Comparison of ENCODE assay signal across 14 cellular contexts in the genomic region with DNA sequence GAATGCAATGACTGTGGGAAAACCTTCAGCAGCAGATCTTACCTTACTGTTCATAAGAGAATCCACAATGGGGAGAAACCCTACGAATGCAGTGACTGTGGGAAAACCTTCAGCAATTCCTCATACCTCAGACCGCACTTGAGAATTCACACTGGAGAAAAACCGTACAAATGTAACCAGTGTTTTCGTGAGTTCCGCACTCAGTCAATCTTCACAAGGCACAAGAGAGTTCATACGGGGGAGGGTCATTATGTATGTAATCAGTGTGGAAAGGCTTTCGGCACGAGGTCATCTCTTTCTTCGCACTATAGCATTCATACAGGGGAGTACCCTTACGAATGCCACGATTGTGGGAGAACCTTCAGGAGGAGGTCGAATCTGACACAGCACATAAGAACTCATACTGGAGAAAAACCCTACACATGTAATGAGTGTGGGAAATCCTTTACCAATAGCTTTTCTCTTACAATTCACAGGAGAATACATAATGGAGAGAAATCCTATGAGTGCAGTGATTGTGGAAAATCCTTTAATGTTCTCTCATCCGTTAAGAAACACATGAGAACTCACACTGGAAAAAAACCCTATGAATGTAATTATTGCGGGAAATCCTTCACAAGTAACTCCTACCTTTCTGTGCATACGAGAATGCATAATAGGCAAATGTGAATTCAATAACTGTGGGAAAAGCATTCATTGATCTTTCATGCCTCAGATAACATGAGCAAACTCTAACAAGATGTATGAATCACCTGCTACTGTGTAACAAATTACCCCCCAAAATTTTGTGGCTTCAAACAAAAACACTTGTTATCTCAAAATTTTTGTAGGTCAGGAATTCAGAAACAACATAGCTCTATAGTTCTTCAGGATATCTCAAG. TPM values are rescaled to one million over a fixed set of nuclear protein-coding genes. Genes with fewer than 3 reads are reported as not detected.
DNase-seq lines count a peak whose midpoint lies in the region; ATAC-seq and TF ChIP-seq lines count a peak whose summit lies in the region.
"Had no signal": no experiment of that assay in that cellular context is flagged by ENCODE, and none has a peak within 500 bp of the region (broad histone marks: within the 10 kb centered on the region; RNA-seq: fewer than 3 reads in every experiment).

No MANE protein-coding gene starts in this region.

- TSS peak; percentile 10 for BruUV-seq in Caco-2 (replicated peaks; lab: Mats Ljungman, UMichigan)

- peaks cover 43% of the 10 kb centered on the region for H3K9me3 ChIP-seq in Caco-2
- H3K9me3 ChIP-seq in left lung: peaks cover 20 to 99% of the 10 kb centered on the region in 2 donors

- H3K4me3 Mint-ChIP-seq in Caco-2 (ENCODE audit: unreplicated experiment): no peak overlapping the region
- no peak overlapping the region for H3K4me3 Mint-ChIP-seq in activated naive CD8-positive, alpha-beta T cell treated with anti-CD3 and anti-CD28 coated beads for 36 hours

- no peaks in the 10 kb centered on the region for H3K4me1 Mint-ChIP-seq in Caco-2 (ENCODE audit: low read depth, unreplicated experiment)
- no peaks in the 10 kb centered on the region for H3K4me1 Mint-ChIP-seq in activated naive CD8-positive, alpha-beta T cell treated with anti-CD3 and anti-CD28 coated beads for 36 hours

- ATAC-seq in left lung: no peak
- no peak for ATAC-seq in HG03196 (IDR thresholded peaks at IDR 0.05; ENCODE audit: unreplicated experiment)

- POLR2A ChIA-PET in Caco-2 (lab: Charles Lee): interaction anchor here (1.0 kb wide), 1 partner anchor 16 kb away, joined by 4 read pairs; no protein-coding TSS in a partner anchor

- no peak overlapping the region for H3K27ac ChIP-seq in left lung

- H3K27me3 ChIP-seq in Caco-2 (replicated peaks; ENCODE audit: control insufficient read depth, insufficient read depth, low read length) (no peaks in the 10 kb centered on the region), left lung (no peaks in the 10 kb centered on the region)

- peaks cover 72% of the 10 kb centered on the region for H3K36me3 Mint-ChIP-seq in Caco-2 (ENCODE audit: insufficient read depth, unreplicated experiment)
- peaks cover 90% of the 10 kb centered on the region for H3K36me3 Mint-ChIP-seq in activated naive CD8-positive, alpha-beta T cell treated with anti-CD3 and anti-CD28 coated beads for 36 hours

- H3K9me3 Mint-ChIP-seq in Caco-2 (ENCODE audit: unreplicated experiment): peaks cover 47% of the 10 kb centered on the region
- peaks cover 45% of the 10 kb centered on the region for H3K9me3 Mint-ChIP-seq in activated naive CD8-positive, alpha-beta T cell treated with anti-CD3 and anti-CD28 coated beads for 36 hours

- intact Hi-C loops in Caco-2 (cut with micrococcal nuclease; ENCODE audit: unreplicated experiment) (no loop called here), left lung (cut with DNase I) (no loop called here)

- no peak overlapping the region for H3K27ac Mint-ChIP-seq in Caco-2 (ENCODE audit: unreplicated experiment)
- H3K27ac Mint-ChIP-seq in activated naive CD8-positive, alpha-beta T cell treated with anti-CD3 and anti-CD28 coated beads for 36 hours: peak overlapping the region; percentile 19

- H3K4me3 ChIP-seq in Caco-2 (ENCODE audit: low read depth, low read length) (no peak overlapping the region), left lung (no peak overlapping the region)

- H3K4me1 ChIP-seq in Caco-2 (no peaks in the 10 kb centered on the region), left lung (no peaks in the 10 kb centered on the region)

- DNase-seq in Caco-2 (no peak), HT1080 (ENCODE audit: low read depth) (peak; percentile 21), iris pigment epithelial cell (ENCODE audit: low read depth) (peak; percentile 38), NCI-H1694 (lab: John Stamatoyannopoulos, UW) (no peak), left lung (no peak), kidney glomerular epithelial cell (lab: John Stamatoyannopoulos, UW) (no peak)
- no peak for DNase-seq in activated naive CD8-positive, alpha-beta T cell treated with anti-CD3 and anti-CD28 coated beads for 36 hours
- DNase-seq: activated CD8-positive, alpha-beta memory T cell treated with anti-CD3 and anti-CD28 coated beads, Interleukin-2, amount 50 U/mL, for 4 hours; cerebellar nuclear complex; GF-D8; NCI-H2227 treated with DMSO at 0.1 percent for 48 hours; stimulated activated CD4-positive, alpha-beta T cell treated with anti-CD3 and anti-CD28 coated beads, Interleukin-2, amount 100 ng/mL, for 24 hours had no signal

- CTCF ChIA-PET in Caco-2 (lab: Charles Lee): interaction anchor here (0.7 kb wide), 1 partner anchor 266 kb away, joined by 3 read pairs; no protein-coding TSS in a partner anchor

- no peaks in the 10 kb centered on the region for H3K27me3 Mint-ChIP-seq in Caco-2 (ENCODE audit: insufficient read depth, unreplicated experiment)
- no peaks in the 10 kb centered on the region for H3K27me3 Mint-ChIP-seq in activated naive CD8-positive, alpha-beta T cell treated with anti-CD3 and anti-CD28 coated beads for 36 hours

- no peak for TF ChIP-seq CTCF in Caco-2 (IDR thresholded peaks at IDR 0.05; ENCODE audit: insufficient read depth in 1 of 2, low read depth in 1 of 2, low read length in 1 of 2, severe bottlenecking in 1 of 2, unreplicated experiment in 1 of 2)
- no peak for TF ChIP-seq CTCF in left lung (IDR thresholded peaks at IDR 0.05)

- H3K36me3 ChIP-seq in Caco-2 (ENCODE audit: control insufficient read depth, insufficient read depth, low read length) (peaks cover 18% of the 10 kb centered on the region), left lung (peaks cover 32 to 77% of the 10 kb centered on the region in 2 donors)

RNA-seq across cellular contexts. Expression of gene ZNF557, which starts 13.8 kb away (rescaled TPM):
- 8.3 and 8.8 TPM in 2 replicates for total RNA-seq in Caco-2 (2022)
- total RNA-seq in HT1080 (2014; rRNA removed; shearing (Covaris generic)): 8.2 and 8.5 TPM in 2 replicates
- 1.5 and 2.2 TPM in 2 replicates for polyA plus RNA-seq in HT1080 (2015; cell fraction: cytosol; rRNA removed)
- 5.5 and 6.7 TPM in 2 replicates for polyA plus RNA-seq in HT1080 (2015; cell fraction: nucleus; rRNA removed)
- 10 to 100 TPM; 10.5 to 11.6 TPM for total RNA-seq in activated naive CD8-positive, alpha-beta T cell treated with anti-CD3 and anti-CD28 coated beads for 36 hours
- total RNA-seq in left lung: 10 to 100 TPM in 1 of 2 donors, 1 to 10 TPM in 1; 7.8 to 10.5 TPM

RNA-seq across cellular contexts. Expression of gene MBD3L3, which starts 24.8 kb away (rescaled TPM):
- not detected in 2 replicates for total RNA-seq in Caco-2 (2022)
- total RNA-seq in HT1080 (2014; rRNA removed; shearing (Covaris generic)): not detected in 2 replicates
- not detected in 2 replicates for polyA plus RNA-seq in HT1080 (2015; cell fraction: cytosol; rRNA removed)
- polyA plus RNA-seq in HT1080 (2015; cell fraction: nucleus; rRNA removed): not detected in 2 replicates
- total RNA-seq in activated naive CD8-positive, alpha-beta T cell treated with anti-CD3 and anti-CD28 coated beads for 36 hours: not detected
- total RNA-seq in left lung: not detected
- total RNA-seq: subcutaneous adipose tissue had no signal

RNA-seq across cellular contexts. Expression of gene MBD3L2, which starts 34.2 kb away (rescaled TPM):
- not detected in 2 replicates for total RNA-seq in Caco-2 (2022)
- not detected in 2 replicates for total RNA-seq in HT1080 (2014; rRNA removed; shearing (Covaris generic))
- polyA plus RNA-seq in HT1080 (2015; cell fraction: cytosol; rRNA removed): not detected in 2 replicates
- not detected in 2 replicates for polyA plus RNA-seq in HT1080 (2015; cell fraction: nucleus; rRNA removed)
- not detected for total RNA-seq in activated naive CD8-positive, alpha-beta T cell treated with anti-CD3 and anti-CD28 coated beads for 36 hours
- not detected for total RNA-seq in left lung
- total RNA-seq: subcutaneous adipose tissue had no signal

RNA-seq across cellular contexts. Expression of gene MBD3L4, which starts 43.3 kb away (rescaled TPM):
- total RNA-seq in Caco-2 (2022) (not detected in 2 replicates), left lung (not detected)
- not detected in 2 replicates for total RNA-seq in HT1080 (2014; rRNA removed; shearing (Covaris generic))
- polyA plus RNA-seq in HT1080 (2015; cell fraction: cytosol; rRNA removed): not detected in 2 replicates
- not detected in 2 replicates for polyA plus RNA-seq in HT1080 (2015; cell fraction: nucleus; rRNA removed)
- not detected for total RNA-seq in activated naive CD8-positive, alpha-beta T cell treated with anti-CD3 and anti-CD28 coated beads for 36 hours
- total RNA-seq: subcutaneous adipose tissue had no signal

RNA-seq across cellular contexts. Expression of gene MBD3L5, which starts 52.9 kb away (rescaled TPM):
- total RNA-seq in Caco-2 (2022) (not detected in 2 replicates), left lung (not detected)
- not detected in 2 replicates for total RNA-seq in HT1080 (2014; rRNA removed; shearing (Covaris generic))
- polyA plus RNA-seq in HT1080 (2015; cell fraction: cytosol; rRNA removed): not detected in 2 replicates
- polyA plus RNA-seq in HT1080 (2015; cell fraction: nucleus; rRNA removed): not detected in 2 replicates
- total RNA-seq in activated naive CD8-positive, alpha-beta T cell treated with anti-CD3 and anti-CD28 coated beads for 36 hours: not detected
- total RNA-seq: subcutaneous adipose tissue had no signal

Comparison
In these comparisons a context has a peak if more than half of its experiments do, and no peak if none do; other contexts are left out.
1. DNase-seq: peak in HT1080 (single experiment) and iris pigment epithelial cell (single experiment); none in Caco-2 (0 of 2), activated naive CD8-positive, alpha-beta T cell treated with anti-CD3 and anti-CD28 coated beads for 36 hours (single experiment), NCI-H1694 (single experiment), left lung (0 of 2) and kidney glomerular epithelial cell (single experiment).